ENCODE assay signal across 8 cellular contexts in genomic region chr16:28549301-28549899, GRCh38. TPM values are rescaled to one million over a fixed set of nuclear protein-coding genes. Genes with fewer than 3 reads are reported as not detected.
DNase-seq lines count a peak whose midpoint lies in the region; ATAC-seq, FAIRE-seq and TF ChIP-seq lines count a peak whose summit lies in the region.

No MANE protein-coding gene starts in this region.

- POLR2A ChIA-PET in activated CD8-positive, alpha-beta T cell treated with anti-CD3 and anti-CD28 coated beads, Interleukin-2, amount 10 ng/mL, durations not matched to agents 7 days and 5 days (lab: Charles Lee), result no interaction called here

- no peak overlapping the region for H3K27ac ChIP-seq in DOHH2 (ENCODE audit: low read depth, low read length)
- no peak overlapping the region for H3K27ac ChIP-seq in Karpas-422 (ENCODE audit: low read length)
- H3K27ac ChIP-seq in liver (ENCODE audit: low read depth in 1 of 2, low read length in 2 of 2), result no peak overlapping the region

- peaks cover 15% of the 10 kb centered on the region for H3K4me1 Mint-ChIP-seq in activated CD8-positive, alpha-beta T cell treated with anti-CD3 and anti-CD28 coated beads, Interleukin-2, amount 10 ng/mL, durations not matched to agents 7 days and 5 days (ENCODE audit: low read depth)
- peaks cover 2% of the 10 kb centered on the region for H3K4me1 Mint-ChIP-seq in mesothelial cell of epicardium

- peak; percentile 93 for TF ChIP-seq RAD21 in liver (IDR thresholded peaks at IDR 0.05)

- WGBS in liver, result 33% methylated on average over 11 of the region's 11 CpGs

- H3K36me3 ChIP-seq in DOHH2 (ENCODE audit: control insufficient read depth, low read length) (no peaks in the 10 kb centered on the region), Karpas-422 (ENCODE audit: insufficient read depth, low read length) (no peaks in the 10 kb centered on the region), liver (ENCODE audit: control insufficient read depth in 4 of 4, insufficient read depth in 3 of 4, low read depth in 1 of 4, low read length in 3 of 4) (no peaks in the 10 kb centered on the region)

- no peaks in the 10 kb centered on the region for H3K9me3 Mint-ChIP-seq in activated CD8-positive, alpha-beta T cell treated with anti-CD3 and anti-CD28 coated beads, Interleukin-2, amount 10 ng/mL, durations not matched to agents 7 days and 5 days (ENCODE audit: insufficient read depth)
- H3K9me3 Mint-ChIP-seq in mesothelial cell of epicardium, result no peaks in the 10 kb centered on the region

- H3K27ac Mint-ChIP-seq in activated CD8-positive, alpha-beta T cell treated with anti-CD3 and anti-CD28 coated beads, Interleukin-2, amount 10 ng/mL, durations not matched to agents 7 days and 5 days, result no peak overlapping the region
- no peak overlapping the region for H3K27ac Mint-ChIP-seq in mesothelial cell of epicardium

- H3K4me3 ChIP-seq in DOHH2 (ENCODE audit: low read length) (no peak overlapping the region), Karpas-422 (ENCODE audit: low read length) (peak overlapping the region; percentile 27; the same call in 1 of the 2 replicates), liver (ENCODE audit: low read depth in 1 of 3, low read length in 3 of 3) (no peak overlapping the region)

- peak; percentile 78 for DNase-seq in Karpas-422
- peak; percentile 41 for DNase-seq in activated CD8-positive, alpha-beta T cell treated with anti-CD3 and anti-CD28 coated beads, Interleukin-2, amount 10 ng/mL, durations not matched to agents 7 days and 5 days
- no peak for DNase-seq in cerebellar nuclear complex (lab: John Stamatoyannopoulos, UW)
- DNase-seq in sciatic nerve (ENCODE audit: low spot score), result no peak
- DNase-seq in frontal cortex (ENCODE audit: low spot score in 2 of 2), result no peak
- no peak for DNase-seq in mesothelial cell of epicardium (ENCODE audit: low spot score in 2 of 2, unreplicated experiment in 2 of 2)

- H3K27me3 ChIP-seq in DOHH2 (ENCODE audit: control insufficient read depth, low read length) (peaks cover 14% of the 10 kb centered on the region), Karpas-422 (ENCODE audit: low read length) (no peaks in the 10 kb centered on the region), liver (ENCODE audit: control insufficient read depth in 4 of 4, insufficient read depth in 4 of 4, low read length in 3 of 4) (no peaks in the 10 kb centered on the region)

- TF ChIP-seq CTCF in DOHH2 (IDR thresholded peaks at IDR 0.05; ENCODE audit: low read depth, low read length, poor library complexity, severe bottlenecking), result peak; percentile 53
- TF ChIP-seq CTCF in liver (IDR thresholded peaks at IDR 0.05; ENCODE audit: low read depth, low read length, missing input control), result peak; percentile 75
- no peak for TF ChIP-seq CTCF in mesothelial cell of epicardium (IDR thresholded peaks at IDR 0.05; ENCODE audit: unreplicated experiment)

- H3K4me2 ChIP-seq in DOHH2 (ENCODE audit: low read length), result no peak overlapping the region
- H3K4me2 ChIP-seq in Karpas-422 (ENCODE audit: low read depth, low read length, poor library complexity, severe bottlenecking), result peak overlapping the region; percentile 58

- no peak for ATAC-seq in activated CD8-positive, alpha-beta T cell treated with anti-CD3 and anti-CD28 coated beads, Interleukin-2, amount 10 ng/mL, durations not matched to agents 7 days and 5 days
- no peak for ATAC-seq in sciatic nerve

- no peaks in the 10 kb centered on the region for H4K20me1 ChIP-seq in DOHH2 (ENCODE audit: control insufficient read depth, insufficient read depth, low read depth, low read length)
- H4K20me1 ChIP-seq in Karpas-422 (ENCODE audit: insufficient read depth, low read depth, low read length), result no peaks in the 10 kb centered on the region

- peaks cover 2% of the 10 kb centered on the region for H3K79me2 ChIP-seq in DOHH2 (ENCODE audit: control insufficient read depth, low read length)
- H3K79me2 ChIP-seq in Karpas-422 (ENCODE audit: low read length), result peaks cover 1% of the 10 kb centered on the region

- H3K9ac ChIP-seq in Karpas-422 (ENCODE audit: low read length) (peak overlapping the region; percentile 41), liver (ENCODE audit: low read depth in 1 of 2, low read length in 2 of 2) (peak overlapping the region in 1 of 2 donors; percentile 32)

- H3K4me3 Mint-ChIP-seq in activated CD8-positive, alpha-beta T cell treated with anti-CD3 and anti-CD28 coated beads, Interleukin-2, amount 10 ng/mL, durations not matched to agents 7 days and 5 days, result peak overlapping the region; percentile 3
- H3K4me3 Mint-ChIP-seq in mesothelial cell of epicardium, result no peak overlapping the region

- H3K36me3 Mint-ChIP-seq in activated CD8-positive, alpha-beta T cell treated with anti-CD3 and anti-CD28 coated beads, Interleukin-2, amount 10 ng/mL, durations not matched to agents 7 days and 5 days (ENCODE audit: low read depth), result no peaks in the 10 kb centered on the region
- no peaks in the 10 kb centered on the region for H3K36me3 Mint-ChIP-seq in mesothelial cell of epicardium

- no peaks in the 10 kb centered on the region for H3F3A ChIP-seq in DOHH2 (ENCODE audit: control insufficient read depth, insufficient read depth)

- H2AFZ ChIP-seq in Karpas-422 (ENCODE audit: low read length), result peak overlapping the region; percentile 67

- intact Hi-C loops in sciatic nerve (cut with DNase I), result no loop called here

- H3K4me1 ChIP-seq in DOHH2 (ENCODE audit: control insufficient read depth, low read length) (peaks cover 10% of the 10 kb centered on the region), Karpas-422 (ENCODE audit: low read length) (peaks cover 23% of the 10 kb centered on the region), liver (ENCODE audit: control insufficient read depth in 4 of 4, insufficient read depth in 4 of 4, low read length in 3 of 4) (peaks cover under 1 to 10% (median 2%) of the 10 kb centered on the region in 4 donors)

- H3K9me3 ChIP-seq in DOHH2 (ENCODE audit: control insufficient read depth, insufficient read depth, low read length) (no peaks in the 10 kb centered on the region), Karpas-422 (ENCODE audit: low read length) (no peaks in the 10 kb centered on the region), liver (ENCODE audit: control insufficient read depth in 4 of 4, low read length in 3 of 4) (no peaks in the 10 kb centered on the region)

- CTCF ChIA-PET in activated CD8-positive, alpha-beta T cell treated with anti-CD3 and anti-CD28 coated beads, Interleukin-2, amount 10 ng/mL, durations not matched to agents 7 days and 5 days (lab: Charles Lee), result interaction anchor here (0.7 to 1.7 kb wide), 4 partner anchors 10 to 396 kb away, joined by 3 to 4 read pairs (median 3); no protein-coding TSS in a partner anchor

- H3K27me3 Mint-ChIP-seq in activated CD8-positive, alpha-beta T cell treated with anti-CD3 and anti-CD28 coated beads, Interleukin-2, amount 10 ng/mL, durations not matched to agents 7 days and 5 days (ENCODE audit: low read depth), result peaks cover 7% of the 10 kb centered on the region
- H3K27me3 Mint-ChIP-seq in mesothelial cell of epicardium (ENCODE audit: low read depth), result peaks cover 4% of the 10 kb centered on the region

- no peak for FAIRE-seq in frontal cortex (lab: Jason Lieb, UNC)

- no peaks in the 10 kb centered on the region for H3K9me2 ChIP-seq in DOHH2 (replicated peaks; ENCODE audit: control insufficient read depth, low read length)
- no peaks in the 10 kb centered on the region for H3K9me2 ChIP-seq in Karpas-422 (replicated peaks; ENCODE audit: insufficient read depth, low read length)

TF ChIP-seq in liver, 16 proteins besides CTCF, POLR2A, EP300 and RAD21 (continues in another document):
- peak in 1 of 2 donors; percentile 19 for TF ChIP-seq RXRA (IDR thresholded peaks at IDR 0.05)

RNA-seq across cellular contexts. Expression of gene SGF29, which starts 4.3 kb away (rescaled TPM):
- total RNA-seq in Karpas-422 (2014; rRNA removed; shearing (Covaris generic); ENCODE audit: low replicate concordance), result 44.7 and 70.5 TPM in 2 replicates
- total RNA-seq in activated CD8-positive, alpha-beta T cell treated with anti-CD3 and anti-CD28 coated beads, Interleukin-2, amount 10 ng/mL, durations not matched to agents 7 days and 5 days, result 10 to 100 TPM; 42.2 to 49.1 TPM
- 10 to 100 TPM in 1 of 2 donors, 1 to 10 TPM in 1; 6.5 to 11.5 TPM for total RNA-seq in liver
- polyA plus RNA-seq in liver, result 10 to 100 TPM in 1 of 2 donors, 1 to 10 TPM in 1; 9.4 to 18.1 TPM
- 30.9 TPM for total RNA-seq in sciatic nerve
- total RNA-seq in frontal cortex, result 21.6 TPM
- 21.6 to 27.2 TPM (median 24.7 TPM) in 3 replicates for total RNA-seq in mesothelial cell of epicardium

RNA-seq across cellular contexts. Expression of gene NUPR1, which starts 10.6 kb away (rescaled TPM):
- total RNA-seq in Karpas-422 (2014; rRNA removed; shearing (Covaris generic); ENCODE audit: low replicate concordance), result not detected in 2 replicates
- not detected for total RNA-seq in activated CD8-positive, alpha-beta T cell treated with anti-CD3 and anti-CD28 coated beads, Interleukin-2, amount 10 ng/mL, durations not matched to agents 7 days and 5 days
- total RNA-seq in liver, result 10 to 100 TPM; 10.9 to 16.1 TPM
- 100 to 1,000 TPM; 109 to 305 TPM for polyA plus RNA-seq in liver
- total RNA-seq in sciatic nerve, result 99.3 TPM
- total RNA-seq in frontal cortex, result under 0.01 TPM
- 12.3 to 13.9 TPM (median 13.3 TPM) in 3 replicates for total RNA-seq in mesothelial cell of epicardium

RNA-seq across cellular contexts. Expression of gene IL27, which starts 42.8 kb away (rescaled TPM):
- total RNA-seq in Karpas-422 (2014; rRNA removed; shearing (Covaris generic); ENCODE audit: low replicate concordance), result not detected in 2 replicates
- not detected for total RNA-seq in activated CD8-positive, alpha-beta T cell treated with anti-CD3 and anti-CD28 coated beads, Interleukin-2, amount 10 ng/mL, durations not matched to agents 7 days and 5 days
- 1 to 10 TPM in 1 of 2 donors, under 1 TPM in 1; 0.33 to 2.5 TPM for total RNA-seq in liver
- polyA plus RNA-seq in liver, result 1 to 10 TPM; 2.2 to 4.1 TPM
- not detected for total RNA-seq in sciatic nerve
- not detected for total RNA-seq in frontal cortex
- not detected in 3 replicates for total RNA-seq in mesothelial cell of epicardium

RNA-seq across cellular contexts. Expression of gene SULT1A2, which starts 47.5 kb away (rescaled TPM):
- total RNA-seq in Karpas-422 (2014; rRNA removed; shearing (Covaris generic); ENCODE audit: low replicate concordance), result 16.1 and 36.1 TPM in 2 replicates
- total RNA-seq in activated CD8-positive, alpha-beta T cell treated with anti-CD3 and anti-CD28 coated beads, Interleukin-2, amount 10 ng/mL, durations not matched to agents 7 days and 5 days, result under 1 TPM; 0.42 to 0.57 TPM
- 10 to 100 TPM in 1 of 2 donors, 1 to 10 TPM in 1; 1.6 to 19.2 TPM for total RNA-seq in liver
- polyA plus RNA-seq in liver, result 10 to 100 TPM; 10.6 to 29.4 TPM
- 4.5 TPM for total RNA-seq in sciatic nerve
- total RNA-seq in frontal cortex, result 0.41 TPM
- 0.75 to 0.98 TPM (median 0.90 TPM) in 3 replicates for total RNA-seq in mesothelial cell of epicardium

RNA-seq across cellular contexts. Expression of gene APOBR, which starts 55.0 kb away (rescaled TPM):
- 0.18 and 0.41 TPM in 2 replicates for total RNA-seq in Karpas-422 (2014; rRNA removed; shearing (Covaris generic); ENCODE audit: low replicate concordance)
- 10 to 100 TPM; 32.2 to 33.2 TPM for total RNA-seq in activated CD8-positive, alpha-beta T cell treated with anti-CD3 and anti-CD28 coated beads, Interleukin-2, amount 10 ng/mL, durations not matched to agents 7 days and 5 days
- total RNA-seq in liver (1 to 10 TPM; 1.3 to 1.5 TPM), sciatic nerve (2.9 TPM), frontal cortex (under 0.01 TPM), mesothelial cell of epicardium (0.09 to 0.14 TPM in 2 of 3 replicates, not detected in the other)
- polyA plus RNA-seq in liver, result 1 to 10 TPM in 1 of 2 donors, under 1 TPM in 1; 0.28 to 1.4 TPM

Comparison
In these comparisons a context has a peak if more than half of its experiments do, and no peak if none do; other contexts are left out.
1. DNase-seq: peak in Karpas-422 (single experiment) and activated CD8-positive, alpha-beta T cell treated with anti-CD3 and anti-CD28 coated beads, Interleukin-2, amount 10 ng/mL, durations not matched to agents 7 days and 5 days (single experiment); none in cerebellar nuclear complex (0 of 2), sciatic nerve (single experiment), frontal cortex (0 of 2) and mesothelial cell of epicardium (0 of 2).
2. RNA of gene NUPR1, which starts 10.6 kb away (total RNA-seq): 99.3 TPM in sciatic nerve (single experiment), 10.9 to 16.1 TPM in liver and 12.3 to 13.9 TPM in mesothelial cell of epicardium; not detected in activated CD8-positive, alpha-beta T cell treated with anti-CD3 and anti-CD28 coated beads, Interleukin-2, amount 10 ng/mL, durations not matched to agents 7 days and 5 days, not detected in Karpas-422 and under 0.01 TPM in frontal cortex (single experiment); every median in the first group is over 10 times any median in the second.